17 cellular contexts compared by ENCODE assay signal in the genomic region with DNA sequence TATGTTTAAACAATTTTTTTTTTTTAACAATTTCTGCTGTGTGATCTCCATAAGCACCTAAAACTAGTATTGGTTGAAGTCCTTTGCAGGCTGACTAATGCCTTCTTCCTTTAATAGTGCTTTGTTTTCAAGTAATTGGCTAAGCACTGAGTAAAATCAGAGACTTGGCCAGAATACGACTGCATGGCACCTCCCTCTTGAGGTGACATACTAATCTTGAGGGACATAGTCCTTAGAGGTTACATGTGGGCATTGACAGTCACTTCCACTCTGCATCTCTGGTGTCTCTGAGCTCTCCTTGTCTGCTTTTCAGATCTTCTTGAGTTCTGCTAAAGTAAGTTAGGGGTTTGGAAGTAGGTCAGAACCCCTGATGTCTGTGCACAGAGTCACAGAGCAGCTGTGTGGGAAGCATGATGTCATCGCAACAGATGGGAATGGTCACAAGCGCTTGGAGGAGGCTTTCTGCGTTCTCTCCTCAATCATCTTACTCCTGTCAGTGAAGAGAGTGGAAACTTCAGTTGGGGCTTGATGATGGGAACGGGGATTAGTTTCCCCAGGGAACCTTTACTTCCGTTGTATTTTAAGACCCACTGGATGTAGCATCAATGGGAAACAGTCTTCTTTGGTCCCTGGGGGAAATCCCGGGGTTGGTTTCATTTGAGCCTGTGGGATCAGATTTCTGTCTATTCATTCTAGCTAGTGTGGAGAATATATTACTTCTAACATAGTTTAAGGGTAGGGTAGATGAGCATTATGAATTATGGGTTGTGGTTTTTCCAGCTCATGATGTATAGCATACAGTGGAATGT.
DNase-seq lines count a peak whose midpoint lies in the region; ATAC-seq and TF ChIP-seq lines count a peak whose summit lies in the region.
"Had no signal": no experiment of that assay in that cellular context is flagged by ENCODE, and none has a peak within 500 bp of the region (broad histone marks: within the 10 kb centered on the region; RNA-seq: fewer than 3 reads in every experiment).

No MANE protein-coding gene starts in this region.

- no peaks in the 10 kb centered on the region for H3K79me2 ChIP-seq in DND-41 (ENCODE audit: insufficient read depth, low read length)
- H3K79me2 ChIP-seq in trophoblast cell (ENCODE audit: control insufficient read depth, insufficient read depth, low read length, poor library complexity) = no peaks in the 10 kb centered on the region

- H4K91ac ChIP-seq in trophoblast cell (ENCODE audit: low read depth, low read length) = no peak overlapping the region

- H3K9ac ChIP-seq in DND-41 (ENCODE audit: low read depth, low read length) = no peak overlapping the region
- H3K9ac ChIP-seq in trophoblast cell (ENCODE audit: low read length) = no peak overlapping the region

- no peak overlapping the region for H3K23ac ChIP-seq in trophoblast cell (ENCODE audit: low read length)

- H3K27ac Mint-ChIP-seq in activated naive CD4-positive, alpha-beta T cell treated with anti-CD3 and anti-CD28 coated beads, Interleukin-2, amount 50 U/mL, for 72 hours = no peak overlapping the region
- H3K27ac Mint-ChIP-seq: GM23338; stimulated activated naive CD8-positive, alpha-beta T cell treated with anti-CD3 and anti-CD28 coated beads, Interleukin-15, Interleukin-2, amounts not matched to agents 100 ng/mL and 50 ng/mL, for 24 hours; T-helper 2 cell treated with Interferon-gamma antibody and Interleukin-4, amounts not matched to agents 5 μg/mL and 100 μg/mL, for 36 hours had no signal

- no peak overlapping the region for H2BK120ac ChIP-seq in trophoblast cell (ENCODE audit: insufficient read depth, low read length, poor library complexity)

- H3K18ac ChIP-seq in trophoblast cell (ENCODE audit: low read length) = no peak overlapping the region

- TF ChIP-seq CTCF in DND-41 (IDR thresholded peaks at IDR 0.05; ENCODE audit: borderline replicate concordance, extremely low read depth, low read length, poor library complexity, severe bottlenecking) (no peak), foreskin fibroblast (IDR thresholded peaks at IDR 0.05; ENCODE audit: low read depth, low read length) (no peak)

- no CpG with 5 or more reads among the region's 7 CpGs for WGBS in trophoblast cell (ENCODE audit: extremely low coverage, insufficient coverage, insufficient read length)

- no peak overlapping the region for H4K12ac ChIP-seq in trophoblast cell (ENCODE audit: low read depth, low read length)

- DNase-seq in DND-41 = no peak
- DNase-seq in NCI-H69 (lab: John Stamatoyannopoulos, UW) = peak; percentile 61
- DNase-seq in foreskin fibroblast = peak; percentile 72 to 80
- no peak for DNase-seq in sciatic nerve (ENCODE audit: low spot score)
- DNase-seq in trophoblast cell = no peak
- no peak for DNase-seq in activated naive CD4-positive, alpha-beta T cell treated with anti-CD3 and anti-CD28 coated beads, Interleukin-2, amount 50 U/mL, for 72 hours (ENCODE audit: low spot score in 2 of 2)
- DNase-seq: activated naive CD4-positive, alpha-beta T cell treated with Interleukin-2 at 50 U/mL for 16 hours; CD4-positive, alpha-beta memory T cell; kidney; NCI-H187 treated with DMSO at 0.1 percent for 48 hours had no signal

- no peak overlapping the region for H4K8ac ChIP-seq in trophoblast cell (ENCODE audit: low read depth, low read length)

- H3K14ac ChIP-seq in trophoblast cell (ENCODE audit: low read length) = no peak overlapping the region

- no peaks in the 10 kb centered on the region for H3K9me3 Mint-ChIP-seq in activated naive CD4-positive, alpha-beta T cell treated with anti-CD3 and anti-CD28 coated beads, Interleukin-2, amount 50 U/mL, for 72 hours
- H3K9me3 Mint-ChIP-seq: GM23338; stimulated activated naive CD8-positive, alpha-beta T cell treated with anti-CD3 and anti-CD28 coated beads, Interleukin-15, Interleukin-2, amounts not matched to agents 100 ng/mL and 50 ng/mL, for 24 hours; T-helper 2 cell treated with Interferon-gamma antibody and Interleukin-4, amounts not matched to agents 5 μg/mL and 100 μg/mL, for 36 hours had no signal

- intact Hi-C loops in sciatic nerve (cut with DNase I) = no loop called here

- no peak overlapping the region for H2AK5ac ChIP-seq in trophoblast cell (ENCODE audit: low read length)

- H4K20me1 ChIP-seq in DND-41 (ENCODE audit: insufficient read depth, low read length) = no peaks in the 10 kb centered on the region

- H3K36me3 Mint-ChIP-seq in activated naive CD4-positive, alpha-beta T cell treated with anti-CD3 and anti-CD28 coated beads, Interleukin-2, amount 50 U/mL, for 72 hours = peaks cover 7 to 10% of the 10 kb centered on the region in 2 donors

- H3K4ac ChIP-seq in trophoblast cell (ENCODE audit: low read depth, low read length) = no peak overlapping the region

- H3K4me1 ChIP-seq in DND-41 (ENCODE audit: insufficient read depth, low read length) (no peaks in the 10 kb centered on the region), trophoblast cell (ENCODE audit: control insufficient read depth in 1 of 2, insufficient read depth in 2 of 2, low read length in 2 of 2) (peaks cover 11 to 12% of the 10 kb centered on the region in 2 experiments)

- no peak overlapping the region for H2BK12ac ChIP-seq in trophoblast cell (ENCODE audit: low read length)

- H3K36me3 ChIP-seq in DND-41 (ENCODE audit: insufficient read depth, low read length) (peaks cover 49% of the 10 kb centered on the region), trophoblast cell (ENCODE audit: control insufficient read depth in 1 of 2, insufficient read depth in 2 of 2, low read length in 2 of 2) (no peaks in the 10 kb centered on the region)

- no peak overlapping the region for H2BK5ac ChIP-seq in trophoblast cell (ENCODE audit: low read depth, low read length, poor library complexity)

- H3K27me3 ChIP-seq in DND-41 (ENCODE audit: insufficient read depth, low read length, poor library complexity) (no peaks in the 10 kb centered on the region), trophoblast cell (ENCODE audit: insufficient read depth, low read length) (no peaks in the 10 kb centered on the region)
- H3K27me3 ChIP-seq: neutrophil had no signal

- H2AFZ ChIP-seq in DND-41 (ENCODE audit: low read depth, low read length) = no peak overlapping the region
- no peak overlapping the region for H2AFZ ChIP-seq in trophoblast cell (ENCODE audit: insufficient read depth, low read length, poor library complexity)
- H2AFZ ChIP-seq: GM23338 had no signal

- ATAC-seq in DND-41 (ENCODE audit: insufficient read depth, low read depth) = peak; percentile 40; the same call in 2 of the 3 replicates
- peak; percentile 89 for ATAC-seq in sciatic nerve
- ATAC-seq in HG03159 (IDR thresholded peaks at IDR 0.05; ENCODE audit: unreplicated experiment) = no peak
- no peak for ATAC-seq in activated naive CD4-positive, alpha-beta T cell treated with anti-CD3 and anti-CD28 coated beads, Interleukin-2, amount 50 U/mL, for 72 hours
- no peak for ATAC-seq in GM21360 (IDR thresholded peaks at IDR 0.05; ENCODE audit: unreplicated experiment)
- ATAC-seq: esophagus mucosa, GM23338 had no signal

- H3K9me3 ChIP-seq in DND-41 (ENCODE audit: insufficient read depth, low read length, severe bottlenecking) = no peaks in the 10 kb centered on the region
- H3K9me3 ChIP-seq in trophoblast cell (ENCODE audit: insufficient read depth, low read depth, low read length) = no peaks in the 10 kb centered on the region

- no peak overlapping the region for H3K27ac ChIP-seq in DND-41 (ENCODE audit: low read length)
- H3K27ac ChIP-seq in trophoblast cell (ENCODE audit: low read depth, low read length) = no peak overlapping the region
- H3K27ac ChIP-seq: neutrophil had no signal

- no peak overlapping the region for H3K4me2 ChIP-seq in DND-41 (ENCODE audit: insufficient read depth, low read length)
- no peak overlapping the region for H3K4me2 ChIP-seq in trophoblast cell (ENCODE audit: low read length)
- H3K4me2 ChIP-seq: GM23338 had no signal

- H3K79me1 ChIP-seq in trophoblast cell (ENCODE audit: low read length) = peaks cover 2% of the 10 kb centered on the region

- H3K4me3 ChIP-seq in DND-41 (ENCODE audit: low read depth in 1 of 2, low read length in 2 of 2) (no peak overlapping the region), foreskin fibroblast (ENCODE audit: low read depth in 1 of 2, low read length in 2 of 2) (no peak overlapping the region), trophoblast cell (ENCODE audit: low read depth, low read length) (no peak overlapping the region)
- H3K4me3 ChIP-seq: GM23338 had no signal

Comparison
In these comparisons a context has a peak if more than half of its experiments do, and no peak if none do; other contexts are left out.
1. ATAC-seq: peak in DND-41 (single experiment) and sciatic nerve (single experiment); none in HG03159 (single experiment), activated naive CD4-positive, alpha-beta T cell treated with anti-CD3 and anti-CD28 coated beads, Interleukin-2, amount 50 U/mL, for 72 hours (0 of 2) and GM21360 (single experiment).
2. DNase-seq: peak in NCI-H69 (single experiment) and foreskin fibroblast (2 of 2); none in DND-41 (single experiment), sciatic nerve (single experiment), trophoblast cell (0 of 2) and activated naive CD4-positive, alpha-beta T cell treated with anti-CD3 and anti-CD28 coated beads, Interleukin-2, amount 50 U/mL, for 72 hours (0 of 2).